Comparison of ENCODE assay signal across 16 cellular contexts in the genomic region with DNA sequence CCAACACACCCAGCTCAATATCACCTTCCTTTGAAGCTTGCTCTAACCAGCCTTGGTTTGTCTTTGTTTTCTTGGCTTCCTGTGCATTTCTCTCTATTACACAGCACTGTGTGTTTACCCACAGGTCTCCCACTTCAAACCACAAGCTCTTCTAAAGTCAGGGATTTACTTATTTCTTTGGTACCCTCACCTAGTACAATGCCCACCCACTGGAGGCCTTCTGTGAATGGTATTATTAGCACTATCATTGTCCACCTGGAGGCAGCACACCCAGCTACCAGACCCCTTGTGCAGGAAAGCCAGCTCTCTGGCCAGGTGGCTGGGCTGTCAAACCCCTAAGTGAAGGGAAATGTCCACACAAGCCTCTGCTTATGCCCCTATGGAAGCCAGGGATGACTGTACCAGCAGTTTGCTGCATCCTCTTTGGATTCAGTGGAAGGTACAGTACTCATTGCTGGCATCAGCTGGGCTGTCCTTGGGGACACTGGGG. TPM values are rescaled to one million over a fixed set of nuclear protein-coding genes. Genes with fewer than 3 reads are reported as not detected.
DNase-seq lines count a peak whose midpoint lies in the region; ATAC-seq lines count a peak whose summit lies in the region.
"Had no signal": no experiment of that assay in that cellular context is flagged by ENCODE, and none has a peak within 500 bp of the region (broad histone marks: within the 10 kb centered on the region; RNA-seq: fewer than 3 reads in every experiment).

No MANE protein-coding gene starts in this region.

- H3K4me3 ChIP-seq in SK-N-MC, result no peak overlapping the region
- H3K4me3 ChIP-seq: psoas muscle, thoracic aorta had no signal

- H3K9ac ChIP-seq in SK-N-MC (ENCODE audit: insufficient read length), result no peak overlapping the region

- peak overlapping the region; percentile 74; the same call in 1 of the 2 replicates for H3K27ac ChIP-seq in SK-N-MC
- H3K27ac ChIP-seq: psoas muscle, thoracic aorta had no signal

- no peak overlapping the region for H3K4me3 Mint-ChIP-seq in activated naive CD4-positive, alpha-beta T cell treated with anti-CD3 and anti-CD28 coated beads for 36 hours
- no peak overlapping the region for H3K4me3 Mint-ChIP-seq in activated naive CD8-positive, alpha-beta T cell treated with anti-CD3 and anti-CD28 coated beads, Interleukin-2, amount 50 U/mL, for 24 hours

- H3K36me3 Mint-ChIP-seq in activated naive CD4-positive, alpha-beta T cell treated with anti-CD3 and anti-CD28 coated beads for 36 hours (ENCODE audit: low read depth), result no peaks in the 10 kb centered on the region
- H3K36me3 Mint-ChIP-seq in activated naive CD8-positive, alpha-beta T cell treated with anti-CD3 and anti-CD28 coated beads, Interleukin-2, amount 50 U/mL, for 24 hours (ENCODE audit: low read depth), result no peaks in the 10 kb centered on the region

- H3K9me3 Mint-ChIP-seq in activated naive CD4-positive, alpha-beta T cell treated with anti-CD3 and anti-CD28 coated beads for 36 hours, result no peaks in the 10 kb centered on the region
- no peaks in the 10 kb centered on the region for H3K9me3 Mint-ChIP-seq in activated naive CD8-positive, alpha-beta T cell treated with anti-CD3 and anti-CD28 coated beads, Interleukin-2, amount 50 U/mL, for 24 hours

- peak; percentile 18 for DNase-seq in activated naive CD4-positive, alpha-beta T cell treated with anti-CD3 and anti-CD28 coated beads for 36 hours
- no peak for DNase-seq in activated naive CD4-positive, alpha-beta T cell treated with anti-CD3 and anti-CD28 coated beads, Interleukin-2, amount 50 U/mL, for 16 hours
- DNase-seq in SK-N-MC (ENCODE audit: low read depth, low spot score) (no peak), amniotic stem cell (lab: John Stamatoyannopoulos, UW) (no peak)
- DNase-seq in activated naive CD8-positive, alpha-beta T cell treated with anti-CD3 and anti-CD28 coated beads, Interleukin-2, amount 50 U/mL, for 24 hours, result no peak
- no peak for DNase-seq in stimulated activated naive CD8-positive, alpha-beta T cell treated with anti-CD3 and anti-CD28 coated beads, Interleukin-15, Interleukin-2, amounts not matched to agents 100 U/mL and 50 U/mL, for 24 hours
- DNase-seq: ACHN, foreskin melanocyte, GF-D8, NCI-H1694 treated with DMSO at 0.1 percent for 48 hours, OCI-M1, psoas muscle had no signal

- intact Hi-C loops in activated naive CD4-positive, alpha-beta T cell treated with anti-CD3 and anti-CD28 coated beads for 36 hours (cut with micrococcal nuclease), result no loop called here

- CTCF ChIA-PET in activated naive CD4-positive, alpha-beta T cell treated with anti-CD3 and anti-CD28 coated beads for 36 hours (lab: Charles Lee), result interaction anchor here (0.5 to 1.5 kb wide), 12 partner anchors 10 to 188 kb away, joined by 3 to 7 read pairs (median 4); partner anchors contain the start of gene IGFBP4

- H3K36me3 ChIP-seq in SK-N-MC (ENCODE audit: insufficient read depth, low read length), result no peaks in the 10 kb centered on the region
- H3K36me3 ChIP-seq: thoracic aorta had no signal

- H3K9me3 ChIP-seq in SK-N-MC (ENCODE audit: low read depth, low read length), result no peaks in the 10 kb centered on the region
- H3K9me3 ChIP-seq: psoas muscle, thoracic aorta had no signal

- peak; percentile 68 for ATAC-seq in activated naive CD8-positive, alpha-beta T cell treated with anti-CD3 and anti-CD28 coated beads, Interleukin-2, amount 50 U/mL, for 24 hours
- peak; percentile 72 for ATAC-seq in stimulated activated naive CD8-positive, alpha-beta T cell treated with anti-CD3 and anti-CD28 coated beads, Interleukin-15, Interleukin-2, amounts not matched to agents 100 U/mL and 50 U/mL, for 24 hours
- ATAC-seq in HG03175 (IDR thresholded peaks at IDR 0.05; ENCODE audit: unreplicated experiment) (no peak), HG02588 (IDR thresholded peaks at IDR 0.05; ENCODE audit: unreplicated experiment) (no peak)
- ATAC-seq: psoas muscle, SK-N-SH treated with all-trans-retinoic acid at 6 μM for 48 hours had no signal

- H3K4me1 Mint-ChIP-seq in activated naive CD4-positive, alpha-beta T cell treated with anti-CD3 and anti-CD28 coated beads for 36 hours (ENCODE audit: low read depth), result peaks cover 34% of the 10 kb centered on the region
- H3K4me1 Mint-ChIP-seq in activated naive CD8-positive, alpha-beta T cell treated with anti-CD3 and anti-CD28 coated beads, Interleukin-2, amount 50 U/mL, for 24 hours, result peaks cover 30% of the 10 kb centered on the region

- H3K27ac Mint-ChIP-seq in activated naive CD4-positive, alpha-beta T cell treated with anti-CD3 and anti-CD28 coated beads for 36 hours, result no peak overlapping the region
- H3K27ac Mint-ChIP-seq in activated naive CD8-positive, alpha-beta T cell treated with anti-CD3 and anti-CD28 coated beads, Interleukin-2, amount 50 U/mL, for 24 hours, result no peak overlapping the region

- no peaks in the 10 kb centered on the region for H3K27me3 Mint-ChIP-seq in activated naive CD4-positive, alpha-beta T cell treated with anti-CD3 and anti-CD28 coated beads for 36 hours (ENCODE audit: low read depth)
- no peaks in the 10 kb centered on the region for H3K27me3 Mint-ChIP-seq in activated naive CD8-positive, alpha-beta T cell treated with anti-CD3 and anti-CD28 coated beads, Interleukin-2, amount 50 U/mL, for 24 hours

RNA-seq across cellular contexts. Expression of gene TOP2A, which starts 9.4 kb away (rescaled TPM):
- 100 to 1,000 TPM; 410 to 416 TPM for total RNA-seq in activated naive CD4-positive, alpha-beta T cell treated with anti-CD3 and anti-CD28 coated beads for 36 hours

RNA-seq across cellular contexts. Expression of gene IGFBP4, which starts 16.2 kb away (rescaled TPM):
- total RNA-seq in activated naive CD4-positive, alpha-beta T cell treated with anti-CD3 and anti-CD28 coated beads for 36 hours, result 1 to 10 TPM; 8.8 to 9.2 TPM

Comparison
In these comparisons a context has a peak if more than half of its experiments do, and no peak if none do; other contexts are left out.
1. ATAC-seq: peak in activated naive CD8-positive, alpha-beta T cell treated with anti-CD3 and anti-CD28 coated beads, Interleukin-2, amount 50 U/mL, for 24 hours (single experiment) and stimulated activated naive CD8-positive, alpha-beta T cell treated with anti-CD3 and anti-CD28 coated beads, Interleukin-15, Interleukin-2, amounts not matched to agents 100 U/mL and 50 U/mL, for 24 hours (single experiment); none in HG03175 (single experiment) and HG02588 (single experiment).